1 cellular context compared by ENCODE assay signal in genomic region chr20:63005862-63006564, GRCh38.
TF ChIP-seq lines count a peak whose summit lies in the region.

No MANE protein-coding gene starts in this region.

TF ChIP-seq in H1, 55 proteins besides CTCF, POLR2A, EP300 and RAD21:
- TF ChIP-seq, protein P1, sequence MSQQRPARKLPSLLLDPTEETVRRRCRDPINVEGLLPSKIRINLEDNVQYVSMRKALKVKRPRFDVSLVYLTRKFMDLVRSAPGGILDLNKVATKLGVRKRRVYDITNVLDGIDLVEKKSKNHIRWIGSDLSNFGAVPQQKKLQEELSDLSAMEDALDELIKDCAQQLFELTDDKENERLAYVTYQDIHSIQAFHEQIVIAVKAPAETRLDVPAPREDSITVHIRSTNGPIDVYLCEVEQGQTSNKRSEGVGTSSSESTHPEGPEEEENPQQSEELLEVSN (IDR thresholded peaks at IDR 0.05), result peak; percentile 21; the same call in 1 of the 2 replicates
- TF ChIP-seq EZH2 (IDR thresholded peaks at IDR 0.05; ENCODE audit: low read depth, low read length, severe bottlenecking), result peak; percentile 94
- no peak for TF ChIP-seq SP1 (IDR thresholded peaks at IDR 0.05; ENCODE audit: low read depth, low read length)
- peak; percentile 96 for TF ChIP-seq SUZ12 (IDR thresholded peaks at IDR 0.05; ENCODE audit: low read length)
- TF ChIP-seq CHD2 (IDR thresholded peaks at IDR 0.05; ENCODE audit: low read length), result no peak
- peak; percentile 55; the same call in 1 of the 2 replicates for TF ChIP-seq CBX8 (IDR thresholded peaks at IDR 0.05; ENCODE audit: borderline replicate concordance, low read depth, low read length)
- TF ChIP-seq MAX (IDR thresholded peaks at IDR 0.05), result peak; percentile 56; the same call in 1 of the 2 replicates
- no peak for TF ChIP-seq JUN (IDR thresholded peaks at IDR 0.05; ENCODE audit: low read depth, low read length)
- TF ChIP-seq KDM4A (IDR thresholded peaks at IDR 0.05; ENCODE audit: low read depth, low read length, severe bottlenecking), result peak; percentile 10
- peak; percentile 90 for TF ChIP-seq RNF2 (IDR thresholded peaks at IDR 0.05; ENCODE audit: borderline replicate concordance, low read depth, low read length, missing control alignments, poor library complexity, severe bottlenecking)
